ENCODE assay signal across 1 cellular context in the genomic region with DNA sequence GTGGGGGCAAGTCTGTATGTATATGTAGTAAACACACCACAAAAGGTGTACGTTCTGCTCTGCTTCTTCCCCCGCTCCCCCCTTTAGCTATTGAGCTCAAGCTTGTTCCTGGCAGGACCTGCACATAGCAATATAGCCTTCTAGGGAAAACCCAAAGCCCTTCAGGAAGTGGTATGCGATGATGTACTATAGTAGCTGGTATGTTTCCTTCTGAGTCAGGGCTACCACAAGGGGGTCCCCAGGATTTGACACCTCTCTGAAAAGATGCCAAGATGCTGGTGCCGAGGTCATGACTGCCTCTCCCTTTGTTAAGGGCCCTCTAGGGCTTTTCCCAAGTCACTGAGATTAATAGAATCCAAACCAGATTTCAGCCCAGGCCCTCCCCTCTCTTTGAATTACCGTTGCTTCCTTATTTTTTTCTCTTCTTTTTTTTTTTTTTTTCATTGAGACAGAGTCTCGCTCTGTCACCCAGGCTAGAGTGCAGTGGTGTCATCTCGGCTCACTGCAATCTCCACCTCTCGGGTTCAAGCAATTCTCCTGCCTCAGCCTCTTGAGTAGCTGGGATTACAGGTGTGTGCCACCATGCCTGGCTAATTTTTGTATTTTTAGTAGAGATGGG.
TF ChIP-seq lines count a peak whose summit lies in the region.

No MANE protein-coding gene starts in this region.

TF ChIP-seq in GM12878, 131 proteins besides CTCF, POLR2A, EP300 and RAD21 (continued from another document and continues in another):
- TF ChIP-seq, protein P1, sequence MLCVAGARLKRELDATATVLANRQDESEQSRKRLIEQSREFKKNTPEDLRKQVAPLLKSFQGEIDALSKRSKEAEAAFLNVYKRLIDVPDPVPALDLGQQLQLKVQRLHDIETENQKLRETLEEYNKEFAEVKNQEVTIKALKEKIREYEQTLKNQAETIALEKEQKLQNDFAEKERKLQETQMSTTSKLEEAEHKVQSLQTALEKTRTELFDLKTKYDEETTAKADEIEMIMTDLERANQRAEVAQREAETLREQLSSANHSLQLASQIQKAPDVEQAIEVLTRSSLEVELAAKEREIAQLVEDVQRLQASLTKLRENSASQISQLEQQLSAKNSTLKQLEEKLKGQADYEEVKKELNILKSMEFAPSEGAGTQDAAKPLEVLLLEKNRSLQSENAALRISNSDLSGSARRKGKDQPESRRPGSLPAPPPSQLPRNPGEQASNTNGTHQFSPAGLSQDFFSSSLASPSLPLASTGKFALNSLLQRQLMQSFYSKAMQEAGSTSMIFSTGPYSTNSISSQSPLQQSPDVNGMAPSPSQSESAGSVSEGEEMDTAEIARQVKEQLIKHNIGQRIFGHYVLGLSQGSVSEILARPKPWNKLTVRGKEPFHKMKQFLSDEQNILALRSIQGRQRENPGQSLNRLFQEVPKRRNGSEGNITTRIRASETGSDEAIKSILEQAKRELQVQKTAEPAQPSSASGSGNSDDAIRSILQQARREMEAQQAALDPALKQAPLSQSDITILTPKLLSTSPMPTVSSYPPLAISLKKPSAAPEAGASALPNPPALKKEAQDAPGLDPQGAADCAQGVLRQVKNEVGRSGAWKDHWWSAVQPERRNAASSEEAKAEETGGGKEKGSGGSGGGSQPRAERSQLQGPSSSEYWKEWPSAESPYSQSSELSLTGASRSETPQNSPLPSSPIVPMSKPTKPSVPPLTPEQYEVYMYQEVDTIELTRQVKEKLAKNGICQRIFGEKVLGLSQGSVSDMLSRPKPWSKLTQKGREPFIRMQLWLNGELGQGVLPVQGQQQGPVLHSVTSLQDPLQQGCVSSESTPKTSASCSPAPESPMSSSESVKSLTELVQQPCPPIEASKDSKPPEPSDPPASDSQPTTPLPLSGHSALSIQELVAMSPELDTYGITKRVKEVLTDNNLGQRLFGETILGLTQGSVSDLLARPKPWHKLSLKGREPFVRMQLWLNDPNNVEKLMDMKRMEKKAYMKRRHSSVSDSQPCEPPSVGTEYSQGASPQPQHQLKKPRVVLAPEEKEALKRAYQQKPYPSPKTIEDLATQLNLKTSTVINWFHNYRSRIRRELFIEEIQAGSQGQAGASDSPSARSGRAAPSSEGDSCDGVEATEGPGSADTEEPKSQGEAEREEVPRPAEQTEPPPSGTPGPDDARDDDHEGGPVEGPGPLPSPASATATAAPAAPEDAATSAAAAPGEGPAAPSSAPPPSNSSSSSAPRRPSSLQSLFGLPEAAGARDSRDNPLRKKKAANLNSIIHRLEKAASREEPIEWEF (IDR thresholded peaks at IDR 0.05; ENCODE audit: insufficient replicate concordance, low read depth, low read length), result peak; percentile 57
- peak; percentile 88 for TF ChIP-seq RCOR1 (conservative IDR thresholded peaks at IDR 0.05; ENCODE audit: low read depth, low read length)
- TF ChIP-seq RAD51 (IDR thresholded peaks at IDR 0.05), result no peak
- peak; percentile 66; the same call in 1 of the 2 replicates for TF ChIP-seq GABPA (IDR thresholded peaks at IDR 0.05; ENCODE audit: low read depth)
- peak; percentile 94 for TF ChIP-seq RELA (IDR thresholded peaks at IDR 0.05; ENCODE audit: borderline replicate concordance, partially characterized antibody)
- TF ChIP-seq, protein P2, sequence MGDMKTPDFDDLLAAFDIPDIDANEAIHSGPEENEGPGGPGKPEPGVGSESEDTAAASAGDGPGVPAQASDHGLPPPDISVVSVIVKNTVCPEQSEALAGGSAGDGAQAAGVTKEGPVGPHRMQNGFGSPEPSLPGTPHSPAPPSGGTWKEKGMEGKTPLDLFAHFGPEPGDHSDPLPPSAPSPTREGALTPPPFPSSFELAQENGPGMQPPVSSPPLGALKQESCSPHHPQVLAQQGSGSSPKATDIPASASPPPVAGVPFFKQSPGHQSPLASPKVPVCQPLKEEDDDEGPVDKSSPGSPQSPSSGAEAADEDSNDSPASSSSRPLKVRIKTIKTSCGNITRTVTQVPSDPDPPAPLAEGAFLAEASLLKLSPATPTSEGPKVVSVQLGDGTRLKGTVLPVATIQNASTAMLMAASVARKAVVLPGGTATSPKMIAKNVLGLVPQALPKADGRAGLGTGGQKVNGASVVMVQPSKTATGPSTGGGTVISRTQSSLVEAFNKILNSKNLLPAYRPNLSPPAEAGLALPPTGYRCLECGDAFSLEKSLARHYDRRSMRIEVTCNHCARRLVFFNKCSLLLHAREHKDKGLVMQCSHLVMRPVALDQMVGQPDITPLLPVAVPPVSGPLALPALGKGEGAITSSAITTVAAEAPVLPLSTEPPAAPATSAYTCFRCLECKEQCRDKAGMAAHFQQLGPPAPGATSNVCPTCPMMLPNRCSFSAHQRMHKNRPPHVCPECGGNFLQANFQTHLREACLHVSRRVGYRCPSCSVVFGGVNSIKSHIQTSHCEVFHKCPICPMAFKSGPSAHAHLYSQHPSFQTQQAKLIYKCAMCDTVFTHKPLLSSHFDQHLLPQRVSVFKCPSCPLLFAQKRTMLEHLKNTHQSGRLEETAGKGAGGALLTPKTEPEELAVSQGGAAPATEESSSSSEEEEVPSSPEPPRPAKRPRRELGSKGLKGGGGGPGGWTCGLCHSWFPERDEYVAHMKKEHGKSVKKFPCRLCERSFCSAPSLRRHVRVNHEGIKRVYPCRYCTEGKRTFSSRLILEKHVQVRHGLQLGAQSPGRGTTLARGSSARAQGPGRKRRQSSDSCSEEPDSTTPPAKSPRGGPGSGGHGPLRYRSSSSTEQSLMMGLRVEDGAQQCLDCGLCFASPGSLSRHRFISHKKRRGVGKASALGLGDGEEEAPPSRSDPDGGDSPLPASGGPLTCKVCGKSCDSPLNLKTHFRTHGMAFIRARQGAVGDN (IDR thresholded peaks at IDR 0.05), result peak; percentile 54; the same call in 1 of the 2 replicates
- no peak for TF ChIP-seq HDAC6 (IDR thresholded peaks at IDR 0.05; ENCODE audit: unreplicated experiment)
- TF ChIP-seq ASH2L (IDR thresholded peaks at IDR 0.05; ENCODE audit: borderline replicate concordance, low read depth), result no peak
- peak in 1 of 2 experiments; percentile 87; a peak in 2 of 4 replicates for TF ChIP-seq SRF (IDR thresholded peaks at IDR 0.05; ENCODE audit: low read depth in 2 of 2, low read length in 2 of 2)
- peak; percentile 69 for TF ChIP-seq KLF5 (IDR thresholded peaks at IDR 0.05; ENCODE audit: partially characterized antibody)
- TF ChIP-seq MEF2A (IDR thresholded peaks at IDR 0.05; ENCODE audit: insufficient read depth, low read depth, low read length), result peak; percentile 86
- TF ChIP-seq NR2F1 (conservative IDR thresholded peaks at IDR 0.05), result peak; percentile 90
- TF ChIP-seq, protein P3, sequence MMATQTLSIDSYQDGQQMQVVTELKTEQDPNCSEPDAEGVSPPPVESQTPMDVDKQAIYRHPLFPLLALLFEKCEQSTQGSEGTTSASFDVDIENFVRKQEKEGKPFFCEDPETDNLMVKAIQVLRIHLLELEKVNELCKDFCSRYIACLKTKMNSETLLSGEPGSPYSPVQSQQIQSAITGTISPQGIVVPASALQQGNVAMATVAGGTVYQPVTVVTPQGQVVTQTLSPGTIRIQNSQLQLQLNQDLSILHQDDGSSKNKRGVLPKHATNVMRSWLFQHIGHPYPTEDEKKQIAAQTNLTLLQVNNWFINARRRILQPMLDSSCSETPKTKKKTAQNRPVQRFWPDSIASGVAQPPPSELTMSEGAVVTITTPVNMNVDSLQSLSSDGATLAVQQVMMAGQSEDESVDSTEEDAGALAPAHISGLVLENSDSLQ (IDR thresholded peaks at IDR 0.05), result peak; percentile 36; the same call in 1 of the 2 replicates
- TF ChIP-seq, protein P4, sequence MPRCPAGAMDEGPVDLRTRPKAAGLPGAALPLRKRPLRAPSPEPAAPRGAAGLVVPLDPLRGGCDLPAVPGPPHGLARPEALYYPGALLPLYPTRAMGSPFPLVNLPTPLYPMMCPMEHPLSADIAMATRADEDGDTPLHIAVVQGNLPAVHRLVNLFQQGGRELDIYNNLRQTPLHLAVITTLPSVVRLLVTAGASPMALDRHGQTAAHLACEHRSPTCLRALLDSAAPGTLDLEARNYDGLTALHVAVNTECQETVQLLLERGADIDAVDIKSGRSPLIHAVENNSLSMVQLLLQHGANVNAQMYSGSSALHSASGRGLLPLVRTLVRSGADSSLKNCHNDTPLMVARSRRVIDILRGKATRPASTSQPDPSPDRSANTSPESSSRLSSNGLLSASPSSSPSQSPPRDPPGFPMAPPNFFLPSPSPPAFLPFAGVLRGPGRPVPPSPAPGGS (IDR thresholded peaks at IDR 0.05; ENCODE audit: borderline replicate concordance, insufficient read depth, low read depth, low read length, poor library complexity, severe bottlenecking), result peak; percentile 96
- peak; percentile 44; the same call in 1 of the 2 replicates for TF ChIP-seq TCF3 (IDR thresholded peaks at IDR 0.05; ENCODE audit: borderline replicate concordance, insufficient read depth, low read depth, low read length)
- TF ChIP-seq, protein P5, sequence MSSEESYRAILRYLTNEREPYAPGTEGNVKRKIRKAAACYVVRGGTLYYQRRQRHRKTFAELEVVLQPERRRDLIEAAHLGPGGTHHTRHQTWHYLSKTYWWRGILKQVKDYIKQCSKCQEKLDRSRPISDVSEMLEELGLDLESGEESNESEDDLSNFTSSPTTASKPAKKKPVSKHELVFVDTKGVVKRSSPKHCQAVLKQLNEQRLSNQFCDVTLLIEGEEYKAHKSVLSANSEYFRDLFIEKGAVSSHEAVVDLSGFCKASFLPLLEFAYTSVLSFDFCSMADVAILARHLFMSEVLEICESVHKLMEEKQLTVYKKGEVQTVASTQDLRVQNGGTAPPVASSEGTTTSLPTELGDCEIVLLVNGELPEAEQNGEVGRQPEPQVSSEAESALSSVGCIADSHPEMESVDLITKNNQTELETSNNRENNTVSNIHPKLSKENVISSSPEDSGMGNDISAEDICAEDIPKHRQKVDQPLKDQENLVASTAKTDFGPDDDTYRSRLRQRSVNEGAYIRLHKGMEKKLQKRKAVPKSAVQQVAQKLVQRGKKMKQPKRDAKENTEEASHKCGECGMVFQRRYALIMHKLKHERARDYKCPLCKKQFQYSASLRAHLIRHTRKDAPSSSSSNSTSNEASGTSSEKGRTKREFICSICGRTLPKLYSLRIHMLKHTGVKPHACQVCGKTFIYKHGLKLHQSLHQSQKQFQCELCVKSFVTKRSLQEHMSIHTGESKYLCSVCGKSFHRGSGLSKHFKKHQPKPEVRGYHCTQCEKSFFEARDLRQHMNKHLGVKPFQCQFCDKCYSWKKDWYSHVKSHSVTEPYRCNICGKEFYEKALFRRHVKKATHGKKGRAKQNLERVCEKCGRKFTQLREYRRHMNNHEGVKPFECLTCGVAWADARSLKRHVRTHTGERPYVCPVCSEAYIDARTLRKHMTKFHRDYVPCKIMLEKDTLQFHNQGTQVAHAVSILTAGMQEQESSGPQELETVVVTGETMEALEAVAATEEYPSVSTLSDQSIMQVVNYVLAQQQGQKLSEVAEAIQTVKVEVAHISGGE (CRISPR knock-in tag; IDR thresholded peaks at IDR 0.05), result no peak
- TF ChIP-seq CEBPB (IDR thresholded peaks at IDR 0.05; ENCODE audit: borderline replicate concordance in 1 of 2, low read depth in 2 of 2, low read length in 2 of 2), result peak in 1 of 2 experiments; percentile 93; a peak in 1 of 4 replicates
- TF ChIP-seq SMAD5 (IDR thresholded peaks at IDR 0.05; ENCODE audit: low read depth), result no peak
- no peak for TF ChIP-seq MYB (IDR thresholded peaks at IDR 0.05; ENCODE audit: borderline replicate concordance, low read depth, low read length)
- TF ChIP-seq CREM (IDR thresholded peaks at IDR 0.05; ENCODE audit: low read depth), result peak; percentile 96
- TF ChIP-seq SPI1 (IDR thresholded peaks at IDR 0.05; ENCODE audit: borderline replicate concordance, insufficient read depth, low read depth, low read length), result peak; percentile 69; the same call in 1 of the 2 replicates
- TF ChIP-seq, protein P6, sequence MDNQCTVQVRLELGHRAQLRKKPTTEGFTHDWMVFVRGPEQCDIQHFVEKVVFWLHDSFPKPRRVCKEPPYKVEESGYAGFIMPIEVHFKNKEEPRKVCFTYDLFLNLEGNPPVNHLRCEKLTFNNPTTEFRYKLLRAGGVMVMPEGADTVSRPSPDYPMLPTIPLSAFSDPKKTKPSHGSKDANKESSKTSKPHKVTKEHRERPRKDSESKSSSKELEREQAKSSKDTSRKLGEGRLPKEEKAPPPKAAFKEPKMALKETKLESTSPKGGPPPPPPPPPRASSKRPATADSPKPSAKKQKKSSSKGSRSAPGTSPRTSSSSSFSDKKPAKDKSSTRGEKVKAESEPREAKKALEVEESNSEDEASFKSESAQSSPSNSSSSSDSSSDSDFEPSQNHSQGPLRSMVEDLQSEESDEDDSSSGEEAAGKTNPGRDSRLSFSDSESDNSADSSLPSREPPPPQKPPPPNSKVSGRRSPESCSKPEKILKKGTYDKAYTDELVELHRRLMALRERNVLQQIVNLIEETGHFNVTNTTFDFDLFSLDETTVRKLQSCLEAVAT (IDR thresholded peaks at IDR 0.05), result 0 out of 2 replicates have a peak, but pooled peaks have one; percentile 66
- peak; percentile 95 for TF ChIP-seq MTA2 (IDR thresholded peaks at IDR 0.05; ENCODE audit: low read depth)
- TF ChIP-seq NFXL1 (IDR thresholded peaks at IDR 0.05; ENCODE audit: borderline replicate concordance), result no peak
- peak; percentile 86 for TF ChIP-seq PML (IDR thresholded peaks at IDR 0.05; ENCODE audit: low read length)
- TF ChIP-seq CBX3 (IDR thresholded peaks at IDR 0.05; ENCODE audit: borderline replicate concordance, low read depth), result no peak
- TF ChIP-seq POU2F2 (IDR thresholded peaks at IDR 0.05; ENCODE audit: borderline replicate concordance, low read depth, low read length), result peak; percentile 74; the same call in 1 of the 3 replicates
- peak; percentile 44; the same call in 1 of the 2 replicates for TF ChIP-seq GATAD2B (conservative IDR thresholded peaks at IDR 0.05; ENCODE audit: low read depth)
- TF ChIP-seq IKZF2 (IDR thresholded peaks at IDR 0.05), result peak; percentile 93 to 96
- TF ChIP-seq, protein P7, sequence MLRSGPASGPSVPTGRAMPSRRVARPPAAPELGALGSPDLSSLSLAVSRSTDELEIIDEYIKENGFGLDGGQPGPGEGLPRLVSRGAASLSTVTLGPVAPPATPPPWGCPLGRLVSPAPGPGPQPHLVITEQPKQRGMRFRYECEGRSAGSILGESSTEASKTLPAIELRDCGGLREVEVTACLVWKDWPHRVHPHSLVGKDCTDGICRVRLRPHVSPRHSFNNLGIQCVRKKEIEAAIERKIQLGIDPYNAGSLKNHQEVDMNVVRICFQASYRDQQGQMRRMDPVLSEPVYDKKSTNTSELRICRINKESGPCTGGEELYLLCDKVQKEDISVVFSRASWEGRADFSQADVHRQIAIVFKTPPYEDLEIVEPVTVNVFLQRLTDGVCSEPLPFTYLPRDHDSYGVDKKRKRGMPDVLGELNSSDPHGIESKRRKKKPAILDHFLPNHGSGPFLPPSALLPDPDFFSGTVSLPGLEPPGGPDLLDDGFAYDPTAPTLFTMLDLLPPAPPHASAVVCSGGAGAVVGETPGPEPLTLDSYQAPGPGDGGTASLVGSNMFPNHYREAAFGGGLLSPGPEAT (IDR thresholded peaks at IDR 0.05; ENCODE audit: low read depth), result peak; percentile 97
- no peak for TF ChIP-seq ZNF217 (IDR thresholded peaks at IDR 0.05)
- peak; percentile 91 for TF ChIP-seq PAX5 (IDR thresholded peaks at IDR 0.05; ENCODE audit: borderline replicate concordance, low read depth, low read length)
- TF ChIP-seq ZNF207 (IDR thresholded peaks at IDR 0.05; ENCODE audit: borderline replicate concordance), result peak; percentile 45; the same call in 1 of the 2 replicates
- peak; percentile 80; the same call in 1 of the 2 replicates for TF ChIP-seq MTA3 (IDR thresholded peaks at IDR 0.05; ENCODE audit: borderline replicate concordance, low read length)
- peak; percentile 93 for TF ChIP-seq DPF2 (IDR thresholded peaks at IDR 0.05)
- TF ChIP-seq TBL1XR1 (IDR thresholded peaks at IDR 0.05; ENCODE audit: low read depth, low read length), result peak; percentile 96
- TF ChIP-seq BMI1 (IDR thresholded peaks at IDR 0.05; ENCODE audit: borderline replicate concordance), result peak; percentile 79
- TF ChIP-seq BACH1 (IDR thresholded peaks at IDR 0.05; ENCODE audit: borderline replicate concordance), result peak; percentile 81; the same call in 1 of the 2 replicates
- TF ChIP-seq JUND (IDR thresholded peaks at IDR 0.05; ENCODE audit: low read depth, low read length), result peak; percentile 88
- TF ChIP-seq IRF4 (IDR thresholded peaks at IDR 0.05; ENCODE audit: low read depth, low read length), result peak; percentile 94
